17 cellular contexts compared by ENCODE assay signal in genomic region chr1:212692774-212693644, GRCh38. TPM values are rescaled to one million over a fixed set of nuclear protein-coding genes. Genes with fewer than 3 reads are reported as not detected.
DNase-seq lines count a peak whose midpoint lies in the region; ATAC-seq, FAIRE-seq and TF ChIP-seq lines count a peak whose summit lies in the region.
"Had no signal": no experiment of that assay in that cellular context is flagged by ENCODE, and none has a peak within 500 bp of the region (broad histone marks: within the 10 kb centered on the region; RNA-seq: fewer than 3 reads in every experiment).

No MANE protein-coding gene starts in this region.

- H3K36me3 ChIP-seq in endothelial cell of umbilical vein (ENCODE audit: control insufficient read depth in 2 of 2, extremely low read depth in 1 of 2, insufficient read depth in 2 of 2, low read length in 2 of 2): no peaks in the 10 kb centered on the region
- H3K36me3 ChIP-seq: sigmoid colon, thoracic aorta had no signal

- H3K9ac ChIP-seq in endothelial cell of umbilical vein (replicated peaks; ENCODE audit: extremely low read depth, insufficient read depth, low read length): no peak overlapping the region

- H3K4me3 ChIP-seq in endothelial cell of umbilical vein (replicated peaks in 1 of 3; ENCODE audit: insufficient read depth in 1 of 3, low read depth in 1 of 3, low read length in 3 of 3) (no peak overlapping the region), skeletal muscle cell (ENCODE audit: low read depth, low read length) (no peak overlapping the region)
- H3K4me3 ChIP-seq: mucosa of descending colon, sigmoid colon, thoracic aorta had no signal

- no TSS peak for BruUV-seq in endothelial cell of umbilical vein (replicated peaks; lab: Mats Ljungman, UMichigan)

- dilution Hi-C loops in endothelial cell of umbilical vein (cut with MboI; ENCODE audit: extremely low pct_ligation_motif_present, low sequenced_read_pairs): no loop called here

- H4K20me1 ChIP-seq in endothelial cell of umbilical vein (replicated peaks; ENCODE audit: control insufficient read depth, extremely low read depth, insufficient read depth, low read length): no peaks in the 10 kb centered on the region

- ATAC-seq in GM21367 (IDR thresholded peaks at IDR 0.05; ENCODE audit: unreplicated experiment) (no peak), GM21360 (IDR thresholded peaks at IDR 0.05; ENCODE audit: unreplicated experiment) (no peak)
- ATAC-seq: HCT116, mucosa of descending colon had no signal

- H3K27ac ChIP-seq in endothelial cell of umbilical vein (ENCODE audit: insufficient read depth, low read depth, low read length): no peak overlapping the region
- H3K27ac ChIP-seq: sigmoid colon, thoracic aorta had no signal

- H3K9me1 ChIP-seq in endothelial cell of umbilical vein (replicated peaks; ENCODE audit: control insufficient read depth, extremely low read depth, insufficient read depth, low read length): no peaks in the 10 kb centered on the region

- no peaks in the 10 kb centered on the region for H3K79me2 ChIP-seq in endothelial cell of umbilical vein (ENCODE audit: control insufficient read depth, insufficient read depth, low read length)

- POLR2A ChIA-PET in endothelial cell of umbilical vein (lab: Charles Lee): no interaction called here

- H2AFZ ChIP-seq in endothelial cell of umbilical vein (ENCODE audit: low read depth, low read length): no peak overlapping the region

- no peak for TF ChIP-seq CTCF in endothelial cell of umbilical vein (IDR thresholded peaks at IDR 0.05; ENCODE audit: extremely low read depth in 1 of 2, insufficient read depth in 1 of 2, low read depth in 1 of 2, low read length in 2 of 2)

- FAIRE-seq in H54 (lab: Jason Lieb, UNC) (peak; percentile 33), RCC 7860 (lab: Jason Lieb, UNC) (peak; percentile 26), endothelial cell of umbilical vein (lab: Jason Lieb, UNC) (peak; percentile 66)
- FAIRE-seq: GM12891 had no signal

- intact Hi-C loops in endothelial cell of umbilical vein (cut with micrococcal nuclease): no loop called here

- TF ChIP-seq POLR2A in H54 (IDR thresholded peaks at IDR 0.05; ENCODE audit: low read depth, low read length) (no peak), endothelial cell of umbilical vein (IDR thresholded peaks at IDR 0.05; ENCODE audit: low read depth, low read length) (no peak)

- no peak overlapping the region for H3K4me2 ChIP-seq in endothelial cell of umbilical vein (ENCODE audit: insufficient read depth, low read length)

- peaks cover 41 to 43% of the 10 kb centered on the region in 2 experiments for H3K27me3 ChIP-seq in endothelial cell of umbilical vein (ENCODE audit: control insufficient read depth in 2 of 2, insufficient read depth in 2 of 2, low read length in 2 of 2)

- CTCF ChIA-PET in endothelial cell of umbilical vein (lab: Charles Lee): interaction anchor here (1.1 to 1.3 kb wide), 2 partner anchors 8 to 28 kb away, joined by 3 to 8 read pairs; no protein-coding TSS in a partner anchor

- H3K9me3 ChIP-seq in endothelial cell of umbilical vein (replicated peaks; ENCODE audit: control insufficient read depth, insufficient read depth, low read length): no peaks in the 10 kb centered on the region
- H3K9me3 ChIP-seq: mucosa of descending colon, sigmoid colon, thoracic aorta had no signal

- H3K4me1 ChIP-seq in endothelial cell of umbilical vein (ENCODE audit: control insufficient read depth, extremely low read depth, insufficient read depth, low read length): no peaks in the 10 kb centered on the region
- H3K4me1 ChIP-seq: sigmoid colon had no signal

- DNase-seq in H54 (ENCODE audit: insufficient read length, low spot score) (peak; percentile 94), RCC 7860 (ENCODE audit: low spot score) (peak; percentile 50), endothelial cell of umbilical vein (ENCODE audit: low read depth, low spot score) (no peak), skeletal muscle cell (ENCODE audit: low read depth) (peak; percentile 31), NCI-H1048 (lab: John Stamatoyannopoulos, UW) (no peak)
- DNase-seq: CD4-positive, alpha-beta memory T cell; KBM-7; mucosa of descending colon; NCI-H1417 treated with DMSO at 0.1 percent for 48 hours; NK-92 treated with Interleukin-12 subunit alpha and Interleukin-12 subunit beta, amount 100 ng/mL, for 24 hours; sigmoid colon; stimulated activated CD4-positive, alpha-beta T cell treated with anti-CD3 and anti-CD28 coated beads, Interleukin-4, amount 100 ng/mL, for 24 hours had no signal

TF ChIP-seq in endothelial cell of umbilical vein, 7 proteins besides CTCF, POLR2A, EP300 and RAD21:
- TF ChIP-seq FOS (IDR thresholded peaks at IDR 0.05; ENCODE audit: borderline replicate concordance, insufficient read depth, low read length): peak; percentile 61
- TF ChIP-seq JUN (IDR thresholded peaks at IDR 0.05; ENCODE audit: borderline replicate concordance, insufficient read depth, insufficient read length, low read depth): no peak

RNA-seq across cellular contexts. Expression of gene BATF3, which starts 6.6 kb away (rescaled TPM):
- 0.25 and 1.9 TPM in 2 replicates for total RNA-seq in endothelial cell of umbilical vein
- polyA plus RNA-seq in endothelial cell of umbilical vein: 0.69 and 1.3 TPM in 2 replicates
- polyA plus RNA-seq in endothelial cell of umbilical vein (2011; cell fraction: cytosol; rRNA removed): 0.39 and 0.62 TPM in 2 replicates
- polyA plus RNA-seq in endothelial cell of umbilical vein (2011; cell fraction: nucleus; rRNA removed): 0.68 and 0.84 TPM in 2 replicates
- 0.68 TPM in 1 of 2 replicates, not detected in the other for polyA plus RNA-seq in endothelial cell of umbilical vein (2012)
- not detected in 2 replicates for polyA minus RNA-seq in endothelial cell of umbilical vein
- not detected for polyA minus RNA-seq in endothelial cell of umbilical vein (2011; cell fraction: cytosol; rRNA and poly(A)+ RNA removed)
- polyA minus RNA-seq in endothelial cell of umbilical vein (2011; cell fraction: nucleus; rRNA and poly(A)+ RNA removed): 0.29 and 0.96 TPM in 2 replicates

Comparison
In these comparisons a context has a peak if more than half of its experiments do, and no peak if none do; other contexts are left out.
1. DNase-seq: peak in H54 (single experiment), RCC 7860 (single experiment) and skeletal muscle cell (single experiment); none in endothelial cell of umbilical vein (single experiment) and NCI-H1048 (single experiment).